9 cellular contexts compared by ENCODE assay signal in genomic region chr11:36507824-36508489, GRCh38. TPM values are rescaled to one million over a fixed set of nuclear protein-coding genes. Genes with fewer than 3 reads are reported as not detected.
A peak's percentile ranks its signal among the peaks of the same experiment; 100 is the strongest.
DNase-seq lines count a peak whose midpoint lies in the region; ATAC-seq and TF ChIP-seq lines count a peak whose summit lies in the region.
"Had no signal": no experiment of that assay in that cellular context is flagged by ENCODE, and none has a peak within 500 bp of the region (broad histone marks: within the 10 kb centered on the region; RNA-seq: fewer than 3 reads in every experiment).

No MANE protein-coding gene starts in this region.

- no peak for TF ChIP-seq EP300 in tibial nerve (IDR thresholded peaks at IDR 0.05)

- WGBS in lung, 2 donors = 60 to 61% methylated on average over 7 of the region's 7 CpGs
- 50 to 59% methylated on average over 7 of the region's 7 CpGs for WGBS in tibial nerve, 2 donors

- no peaks in the 10 kb centered on the region for H3K36me3 Mint-ChIP-seq in activated naive CD8-positive, alpha-beta T cell treated with anti-CD3 and anti-CD28 coated beads, Interleukin-2, amount 50 U/mL, for 24 hours (ENCODE audit: low read depth)

- no peak for DNase-seq in left ventricle myocardium inferior
- DNase-seq in Right ventricle myocardium inferior (ENCODE audit: missing footprints) = no peak
- no peak for DNase-seq in activated naive CD8-positive, alpha-beta T cell treated with anti-CD3 and anti-CD28 coated beads, Interleukin-2, amount 50 U/mL, for 24 hours
- DNase-seq in lung (ENCODE audit: low spot score) = no peak
- no peak for DNase-seq in uterus
- DNase-seq in GF-D8 (lab: John Stamatoyannopoulos, UW) = no peak
- no peak for DNase-seq in tibial nerve (ENCODE audit: low spot score in 2 of 2)
- DNase-seq: DMS79 had no signal

- ATAC-seq in Right ventricle myocardium inferior (no peak), lung (ENCODE audit: insufficient read depth, low FRiP score) (no peak), HG03521 (IDR thresholded peaks at IDR 0.05; ENCODE audit: unreplicated experiment) (no peak)
- ATAC-seq in activated naive CD8-positive, alpha-beta T cell treated with anti-CD3 and anti-CD28 coated beads, Interleukin-2, amount 50 U/mL, for 24 hours = no peak

- H3K27ac ChIP-seq in left ventricle myocardium inferior (replicated peaks) (peak overlapping the region; percentile 97), lung (ENCODE audit: low read depth in 1 of 2, low read length in 1 of 2) (peak overlapping the region; percentile 3 to 7), uterus (peak overlapping the region; percentile 85 to 90), tibial nerve (peak overlapping the region in 2 of 4 donors; percentile 50 to 95)

- intact Hi-C loops in left ventricle myocardium inferior (cut with micrococcal nuclease) = no loop called here
- intact Hi-C loops in Right ventricle myocardium inferior (cut with DNase I) = no loop called here
- intact Hi-C loops in uterus (cut with DNase I; ENCODE audit: low total_unique reads) = no loop called here

- peaks cover 2% of the 10 kb centered on the region for H3K9me3 ChIP-seq in left ventricle myocardium inferior (replicated peaks)
- no peaks in the 10 kb centered on the region for H3K9me3 ChIP-seq in lung (ENCODE audit: control insufficient read depth in 2 of 2, insufficient read depth in 1 of 2, low read length in 1 of 2)
- H3K9me3 ChIP-seq in uterus = no peaks in the 10 kb centered on the region
- peaks cover 0 to 2% (median 0%) of the 10 kb centered on the region in 4 donors for H3K9me3 ChIP-seq in tibial nerve

- H3K4me3 Mint-ChIP-seq in activated naive CD8-positive, alpha-beta T cell treated with anti-CD3 and anti-CD28 coated beads, Interleukin-2, amount 50 U/mL, for 24 hours = peak overlapping the region; percentile 94

- peaks cover 32% of the 10 kb centered on the region for H3K4me1 Mint-ChIP-seq in activated naive CD8-positive, alpha-beta T cell treated with anti-CD3 and anti-CD28 coated beads, Interleukin-2, amount 50 U/mL, for 24 hours

- no peak for TF ChIP-seq POLR2A in uterus (IDR thresholded peaks at IDR 0.05)
- no peak for TF ChIP-seq POLR2A in tibial nerve (IDR thresholded peaks at IDR 0.05)

- H3K9me3 Mint-ChIP-seq in activated naive CD8-positive, alpha-beta T cell treated with anti-CD3 and anti-CD28 coated beads, Interleukin-2, amount 50 U/mL, for 24 hours = no peaks in the 10 kb centered on the region

- H3K27me3 ChIP-seq in left ventricle myocardium inferior (ENCODE audit: low read depth) (no peaks in the 10 kb centered on the region), lung (ENCODE audit: control insufficient read depth, insufficient read depth) (no peaks in the 10 kb centered on the region), uterus (no peaks in the 10 kb centered on the region), tibial nerve (no peaks in the 10 kb centered on the region)

- peak overlapping the region; percentile 88 for H3K27ac Mint-ChIP-seq in activated naive CD8-positive, alpha-beta T cell treated with anti-CD3 and anti-CD28 coated beads, Interleukin-2, amount 50 U/mL, for 24 hours

- TF ChIP-seq CTCF in left ventricle myocardium inferior (IDR thresholded peaks at IDR 0.05; ENCODE audit: borderline replicate concordance) = no peak
- TF ChIP-seq CTCF in lung (IDR thresholded peaks at IDR 0.05; ENCODE audit: control extremely low read depth, extremely low read depth) = no peak
- TF ChIP-seq CTCF in uterus (IDR thresholded peaks at IDR 0.05) = no peak
- no peak for TF ChIP-seq CTCF in tibial nerve (IDR thresholded peaks at IDR 0.05)

- H3K4me3 ChIP-seq in left ventricle myocardium inferior (peak overlapping the region; percentile 88), lung (no peak overlapping the region), uterus (no peak overlapping the region), tibial nerve (peak overlapping the region in 1 of 4 donors; percentile 97)

- H3K4me1 ChIP-seq in left ventricle myocardium inferior (peaks cover 69% of the 10 kb centered on the region), lung (ENCODE audit: control insufficient read depth in 2 of 2, insufficient read depth in 2 of 2, low read length in 2 of 2) (peaks cover 0 to 9% of the 10 kb centered on the region in 2 donors), uterus (peaks cover 0 to 10% of the 10 kb centered on the region in 2 donors), tibial nerve (peaks cover 0 to 35% (median 11%) of the 10 kb centered on the region in 4 donors)

- no peaks in the 10 kb centered on the region for H3K27me3 Mint-ChIP-seq in activated naive CD8-positive, alpha-beta T cell treated with anti-CD3 and anti-CD28 coated beads, Interleukin-2, amount 50 U/mL, for 24 hours

- H3K36me3 ChIP-seq in left ventricle myocardium inferior (no peaks in the 10 kb centered on the region), lung (ENCODE audit: control insufficient read depth in 2 of 2, insufficient read depth in 2 of 2, low read length in 2 of 2) (no peaks in the 10 kb centered on the region), uterus (no peaks in the 10 kb centered on the region), tibial nerve (no peaks in the 10 kb centered on the region)

RNA-seq across cellular contexts. Expression of gene TRAF6, which starts 2.1 kb away (rescaled TPM):
- 12.9 TPM for total RNA-seq in left ventricle myocardium inferior
- total RNA-seq in Right ventricle myocardium inferior = 12.1 TPM
- 10 to 100 TPM; 13.1 to 14.0 TPM for total RNA-seq in lung
- 1 to 10 TPM; 2.2 to 4.5 TPM for polyA plus RNA-seq in lung
- 10 to 100 TPM in 3 of 4 donors, 1 to 10 TPM in 1; 5.1 to 22.6 (median 16.2) TPM for total RNA-seq in uterus
- 10 to 100 TPM in 3 of 4 donors, 1 to 10 TPM in 1; 9.9 to 17.7 (median 13.8) TPM for total RNA-seq in tibial nerve

RNA-seq across cellular contexts. Expression of gene RAG1, which starts 59.9 kb away (rescaled TPM):
- total RNA-seq in left ventricle myocardium inferior (1.6 TPM), Right ventricle myocardium inferior (1.6 TPM), lung (1 to 10 TPM; 1.1 to 2.3 TPM), uterus (1 to 10 TPM in 1 of 4 donors, under 1 TPM in 3; 0.26 to 3.5 (median 0.78) TPM), tibial nerve (under 1 TPM; 0.22 to 0.60 (median 0.41) TPM)
- under 1 TPM; 0.08 to 0.13 TPM for polyA plus RNA-seq in lung
